ENCODE assay signal across 8 cellular contexts in genomic region chr4:39706334-39706733, GRCh38. TPM values are rescaled to one million over a fixed set of nuclear protein-coding genes. Genes with fewer than 3 reads are reported as not detected.
A peak's percentile ranks its signal among the peaks of the same experiment; 100 is the strongest.
DNase-seq lines count a peak whose midpoint lies in the region; ATAC-seq and TF ChIP-seq lines count a peak whose summit lies in the region.

No MANE protein-coding gene starts in this region.

- H3K27ac Mint-ChIP-seq in dendritic cell treated with granulocyte-macrophage colony-stimulating factor and Interleukin-4, amounts not matched to agents 40 ng/mL and 50 ng/mL, for 4 days: peak overlapping the region; percentile 24
- H3K27ac Mint-ChIP-seq in naive B cell: peak overlapping the region in 4 of 6 donors; percentile 32 to 74 (median 46)

- no peaks in the 10 kb centered on the region for H3K27me3 ChIP-seq in BE2C
- H3K27me3 ChIP-seq in HUES64 (ENCODE audit: insufficient read depth, low read length): no peaks in the 10 kb centered on the region
- no peaks in the 10 kb centered on the region for H3K27me3 ChIP-seq in MM.1S (replicated peaks; ENCODE audit: insufficient read depth, low read length)

- no peaks in the 10 kb centered on the region for H3K9me3 Mint-ChIP-seq in dendritic cell treated with granulocyte-macrophage colony-stimulating factor and Interleukin-4, amounts not matched to agents 40 ng/mL and 50 ng/mL, for 4 days
- no peaks in the 10 kb centered on the region for H3K9me3 Mint-ChIP-seq in naive B cell

- peaks cover 3% of the 10 kb centered on the region; the same call in 1 of the 2 replicates for H4K20me1 ChIP-seq in MM.1S (ENCODE audit: insufficient read depth, low read length)

- ATAC-seq in naive B cell (ENCODE audit: low read depth in 2 of 2) (no peak), HG03457 (IDR thresholded peaks at IDR 0.05; ENCODE audit: unreplicated experiment) (no peak)

- H3K4me3 ChIP-seq in BE2C (ENCODE audit: low read depth, low read length) (no peak overlapping the region), HUES64 (ENCODE audit: low read length) (no peak overlapping the region), MM.1S (ENCODE audit: low read length) (no peak overlapping the region)

- H3F3A ChIP-seq in MM.1S (ENCODE audit: insufficient read depth, low read length): peaks cover 7% of the 10 kb centered on the region; the same call in 1 of the 2 replicates

- H3K36me3 Mint-ChIP-seq in dendritic cell treated with granulocyte-macrophage colony-stimulating factor and Interleukin-4, amounts not matched to agents 40 ng/mL and 50 ng/mL, for 4 days (ENCODE audit: low read depth): peaks cover 50% of the 10 kb centered on the region
- no peaks in the 10 kb centered on the region for H3K36me3 Mint-ChIP-seq in naive B cell

- peak; percentile 57 for DNase-seq in BE2C
- no peak for DNase-seq in naive B cell
- DNase-seq in MM.1S: no peak
- DNase-seq in superior temporal gyrus (ENCODE audit: extremely low spot score): no peak
- DNase-seq in NCI-H510A treated with DMSO at 0.1 percent for 48 hours (lab: John Stamatoyannopoulos, UW): no peak

- H3K4me2 ChIP-seq in MM.1S (ENCODE audit: low read depth, low read length): no peak overlapping the region

- intact Hi-C loops in dendritic cell treated with granulocyte-macrophage colony-stimulating factor and Interleukin-4, amounts not matched to agents 40 ng/mL and 50 ng/mL, for 4 days (cut with micrococcal nuclease): no loop called here

- H3K9ac ChIP-seq in HUES64 (ENCODE audit: low read depth, low read length) (no peak overlapping the region), MM.1S (ENCODE audit: low read length) (no peak overlapping the region)

- H3K36me3 ChIP-seq in BE2C (peaks cover 19% of the 10 kb centered on the region), HUES64 (ENCODE audit: insufficient read depth, low read length) (peaks cover 14% of the 10 kb centered on the region), MM.1S (replicated peaks; ENCODE audit: insufficient read depth, low read length) (no peaks in the 10 kb centered on the region; the same call in 1 of the 2 replicates)

- H3K9me3 ChIP-seq in BE2C (no peaks in the 10 kb centered on the region), HUES64 (ENCODE audit: insufficient read depth, low read depth, low read length) (no peaks in the 10 kb centered on the region), MM.1S (replicated peaks; ENCODE audit: insufficient read depth, low read length) (no peaks in the 10 kb centered on the region)

- no peaks in the 10 kb centered on the region for H3K9me2 ChIP-seq in MM.1S (replicated peaks; ENCODE audit: insufficient read depth, low read length)

- 94% methylated on average over 6 of the region's 6 CpGs for WGBS in HUES64

- H2AFZ ChIP-seq in MM.1S (ENCODE audit: low read length): no peak overlapping the region

- H3K4me1 ChIP-seq in BE2C (peaks cover 6% of the 10 kb centered on the region), HUES64 (ENCODE audit: insufficient read depth, low read length) (0 out of 2 replicates have a peak, but pooled peaks cover 4% of the 10 kb centered on the region), MM.1S (ENCODE audit: low read length) (no peaks in the 10 kb centered on the region)

- H3K4me1 Mint-ChIP-seq in dendritic cell treated with granulocyte-macrophage colony-stimulating factor and Interleukin-4, amounts not matched to agents 40 ng/mL and 50 ng/mL, for 4 days (ENCODE audit: low read depth): peaks cover 20% of the 10 kb centered on the region
- peaks cover 10 to 68% (median 37%) of the 10 kb centered on the region in 3 donors for H3K4me1 Mint-ChIP-seq in naive B cell

- H3K27me3 Mint-ChIP-seq in dendritic cell treated with granulocyte-macrophage colony-stimulating factor and Interleukin-4, amounts not matched to agents 40 ng/mL and 50 ng/mL, for 4 days: no peaks in the 10 kb centered on the region
- no peaks in the 10 kb centered on the region for H3K27me3 Mint-ChIP-seq in naive B cell

- H3K79me2 ChIP-seq in MM.1S (ENCODE audit: low read length): peaks cover 100% of the 10 kb centered on the region

- no peak overlapping the region for H3K4me3 Mint-ChIP-seq in dendritic cell treated with granulocyte-macrophage colony-stimulating factor and Interleukin-4, amounts not matched to agents 40 ng/mL and 50 ng/mL, for 4 days
- H3K4me3 Mint-ChIP-seq in naive B cell: peak overlapping the region in 1 of 8 donors; percentile 20

- TF ChIP-seq CTCF in BE2C (IDR thresholded peaks at IDR 0.05; ENCODE audit: low read depth, low read length): no peak
- no peak for TF ChIP-seq CTCF in MM.1S (IDR thresholded peaks at IDR 0.05; ENCODE audit: low read length)

- H3K27ac ChIP-seq in HUES64 (ENCODE audit: low read depth, low read length) (peak overlapping the region; percentile 59), MM.1S (ENCODE audit: low read length) (no peak overlapping the region)

RNA-seq across cellular contexts. Expression of gene UBE2K, which starts 8.4 kb away (rescaled TPM):
- polyA plus RNA-seq in BE2C (2012; ENCODE audit: insufficient read depth, insufficient read length, low read depth): 119 TPM
- 126 TPM for polyA plus RNA-seq in HUES64 (2013, experiment 1 of 2)
- 128 TPM for polyA plus RNA-seq in HUES64 (2013, experiment 2 of 2)
- 10 to 100 TPM; 60.0 to 81.2 (median 69.2) TPM for polyA plus RNA-seq in naive B cell (ENCODE audit: low read depth in 6 of 6)
